8 cellular contexts compared by ENCODE assay signal in genomic region chr16:58933186-58933585, GRCh38.
"Had no signal": no experiment of that assay in that cellular context is flagged by ENCODE, and none has a peak within 500 bp of the region (broad histone marks: within the 10 kb centered on the region; RNA-seq: fewer than 3 reads in every experiment).

No MANE protein-coding gene starts in this region.

- DNase-seq: GDM1, GF-D8 had no signal

- H3K4me3 ChIP-seq: GM12878 had no signal

- FAIRE-seq: G401.6, GM12878, GM12891, GM12892, GM18507, GM19239 had no signal

- ATAC-seq: GM12878 had no signal
